Comparison of ENCODE assay signal across 9 cellular contexts in the genomic region with DNA sequence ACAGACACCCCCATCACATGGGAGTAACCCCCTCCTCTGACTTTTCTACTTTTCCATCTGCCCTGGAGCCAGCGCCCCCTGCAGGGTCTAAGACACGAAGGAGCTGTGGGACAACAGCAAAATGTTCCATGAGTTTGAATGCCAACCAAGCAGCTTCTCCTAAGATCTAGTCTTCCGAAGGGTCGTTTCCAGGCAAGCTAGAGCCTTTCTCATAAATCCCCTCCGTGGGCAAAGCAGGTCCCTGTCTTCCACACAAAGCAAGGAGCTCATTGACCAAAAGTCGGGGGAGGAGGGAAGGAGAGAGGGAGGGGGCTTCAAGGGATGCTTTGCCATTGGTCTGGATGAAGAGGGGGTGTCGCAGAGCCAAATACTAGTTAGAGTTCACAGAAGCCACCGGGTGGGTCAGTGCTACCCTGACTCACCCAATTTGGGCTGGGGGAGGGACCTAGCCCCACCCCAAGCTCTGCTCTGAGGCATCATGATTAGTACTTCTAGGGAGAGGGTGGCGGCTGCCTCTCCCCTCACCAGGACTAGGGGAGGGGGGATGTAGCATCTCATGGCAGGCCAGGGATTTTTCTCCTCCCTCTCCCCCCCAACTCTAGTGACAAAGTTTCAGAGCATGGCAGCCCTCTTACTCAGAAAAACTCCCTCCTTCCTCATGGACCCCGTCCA. TPM values are rescaled to one million over a fixed set of nuclear protein-coding genes. Genes with fewer than 3 reads are reported as not detected.
DNase-seq lines count a peak whose midpoint lies in the region; ATAC-seq, FAIRE-seq and TF ChIP-seq lines count a peak whose summit lies in the region.
"Had no signal": no experiment of that assay in that cellular context is flagged by ENCODE, and none has a peak within 500 bp of the region (broad histone marks: within the 10 kb centered on the region; RNA-seq: fewer than 3 reads in every experiment).

No MANE protein-coding gene starts in this region.

- ATAC-seq in HepG2 (no peak), right lobe of liver (no peak), HG03432 (IDR thresholded peaks at IDR 0.05; ENCODE audit: unreplicated experiment) (no peak), HG03108 (IDR thresholded peaks at IDR 0.05; ENCODE audit: unreplicated experiment) (no peak)

- H3K9me2 ChIP-seq in hepatocyte (replicated peaks; ENCODE audit: insufficient read depth), result no peaks in the 10 kb centered on the region

- intact Hi-C loops in HepG2 (cut with micrococcal nuclease; ENCODE audit: unreplicated experiment) (loop anchor here (5.0 kb wide), 1 partner anchor 40 kb away; a partner anchor contains a TSS), right lobe of liver (cut with DNase I) (loop anchor here in 1 of 2 donors (10.0 kb wide), 1 partner anchor 57 kb away; no protein-coding TSS in a partner anchor)

- TF ChIP-seq EP300 in HepG2 (IDR thresholded peaks at IDR 0.05; ENCODE audit: low read depth in 2 of 2, low read length in 2 of 2) (no peak), HepG2 (CRISPR knock-in tag; IDR thresholded peaks at IDR 0.05; ENCODE audit: borderline replicate concordance) (no peak), tibial nerve (IDR thresholded peaks at IDR 0.05) (no peak)

- TF ChIP-seq POLR2A in HepG2 (IDR thresholded peaks at IDR 0.05; ENCODE audit: insufficient read depth in 1 of 2, low read depth in 2 of 2, low read length in 2 of 2), result no peak
- no peak for TF ChIP-seq POLR2A in right lobe of liver (IDR thresholded peaks at IDR 0.05)
- no peak for TF ChIP-seq POLR2A in tibial nerve (IDR thresholded peaks at IDR 0.05)

- H3K9me3 ChIP-seq in HepG2 (ENCODE audit: low read length) (no peaks in the 10 kb centered on the region), right lobe of liver (no peaks in the 10 kb centered on the region), hepatocyte (ENCODE audit: low read depth) (no peaks in the 10 kb centered on the region), tibial nerve (no peaks in the 10 kb centered on the region)

- WGBS in HepG2 (ENCODE audit: low lambda C conversion rate), result 40% methylated on average over 9 of the region's 10 CpGs
- 39% methylated on average over 7 of the region's 10 CpGs for WGBS in right lobe of liver (ENCODE audit: insufficient coverage, low coverage, low lambda C conversion rate, missing lambda C conversion rate)
- WGBS in hepatocyte (ENCODE audit: low lambda C conversion rate, missing lambda C conversion rate), result 27% methylated on average over 10 of the region's 10 CpGs
- 27 to 30% methylated on average over 10 of the region's 10 CpGs for WGBS in tibial nerve, 2 donors

- peaks cover 9 to 43% of the 10 kb centered on the region in 2 experiments; a peak in 4 of 5 replicates for H3K27me3 ChIP-seq in HepG2 (ENCODE audit: control insufficient read depth in 1 of 2, insufficient read depth in 2 of 2, low read length in 2 of 2)
- peaks cover 0 to 4% of the 10 kb centered on the region in 2 donors for H3K27me3 ChIP-seq in right lobe of liver
- H3K27me3 ChIP-seq in hepatocyte, result peaks cover 29% of the 10 kb centered on the region
- peaks cover 0 to 51% of the 10 kb centered on the region in 2 donors for H3K27me3 ChIP-seq in tibial nerve

- no peak overlapping the region for H3K9ac ChIP-seq in HepG2 (ENCODE audit: insufficient read depth, low read depth, low read length)

- H3K4me1 ChIP-seq in HepG2 (ENCODE audit: insufficient read depth, low read length) (peaks cover 40% of the 10 kb centered on the region), right lobe of liver (peaks cover 0 to 16% (median 0%) of the 10 kb centered on the region in 4 donors), hepatocyte (ENCODE audit: insufficient read depth) (peaks cover 38% of the 10 kb centered on the region), tibial nerve (peaks cover 0 to 43% (median 12%) of the 10 kb centered on the region in 4 donors)

- H3K4me3 ChIP-seq in HepG2 (replicated peaks in 1 of 3; ENCODE audit: insufficient read depth in 1 of 3, low read depth in 2 of 3, low read length in 3 of 3) (no peak overlapping the region; a peak in 1 of 6 replicates), right lobe of liver (no peak overlapping the region), hepatocyte (no peak overlapping the region), tibial nerve (peak overlapping the region in 2 of 4 donors; percentile 41 to 61)

- H3K79me2 ChIP-seq in HepG2 (ENCODE audit: insufficient read depth, low read length) (no peaks in the 10 kb centered on the region), hepatocyte (peaks cover 8% of the 10 kb centered on the region)

- H3K4me2 ChIP-seq in HepG2 (ENCODE audit: low read depth, low read length), result peak overlapping the region; percentile 16; the same call in 1 of the 2 replicates
- H3K4me2 ChIP-seq in hepatocyte, result peak overlapping the region; percentile 98

- CTCF ChIA-PET in HepG2 (lab: Yijun Ruan, JAX; ENCODE audit: low intra/inter-chr PET ratio, low total read pairs), result interaction anchor here (0.7 kb wide), 1 partner anchor 11 kb away, joined by 3 read pairs; no protein-coding TSS in a partner anchor

- BruUV-seq in HepG2 (replicated peaks; lab: Mats Ljungman, UMichigan), result no TSS peak

- H2AFZ ChIP-seq in HepG2 (ENCODE audit: low read length) (no peak overlapping the region), hepatocyte (peak overlapping the region; percentile 56)

- H4K20me1 ChIP-seq in HepG2 (ENCODE audit: insufficient read depth, low read length) (no peaks in the 10 kb centered on the region), hepatocyte (ENCODE audit: insufficient read depth, poor library complexity, severe bottlenecking) (no peaks in the 10 kb centered on the region)

- TF ChIP-seq RAD21 in HepG2 (CRISPR knock-in tag; IDR thresholded peaks at IDR 0.05), result no peak

- in situ Hi-C loops in HepG2 (cut with HindIII; ENCODE audit: extremely low pct_ligation_motif_present, low pct_unique_long_range_greater_than_20kb), result no loop called here

- POLR2A ChIA-PET in HepG2 (lab: Yijun Ruan, JAX), result interaction anchor here (0.9 to 1.5 kb wide), 2 partner anchors 46 to 70 kb away, joined by 3 to 8 read pairs; a partner anchor contains a TSS

- no peaks in the 10 kb centered on the region for H3K36me3 ChIP-seq in HepG2 (replicated peaks in 1 of 2; ENCODE audit: control insufficient read depth in 1 of 2, insufficient read depth in 2 of 2, low read length in 2 of 2)
- no peaks in the 10 kb centered on the region for H3K36me3 ChIP-seq in right lobe of liver
- no peaks in the 10 kb centered on the region for H3K36me3 ChIP-seq in hepatocyte (replicated peaks; ENCODE audit: insufficient read depth, low read depth)
- no peaks in the 10 kb centered on the region for H3K36me3 ChIP-seq in tibial nerve

- TF ChIP-seq CTCF in HepG2 (CRISPR knock-in tag; IDR thresholded peaks at IDR 0.05), result peak; percentile 56
- peak in 2 of 4 donors; percentile 17 to 21 for TF ChIP-seq CTCF in right lobe of liver (IDR thresholded peaks at IDR 0.05)
- peak; percentile 67 for TF ChIP-seq CTCF in VCaP (conservative IDR thresholded peaks at IDR 0.05)
- TF ChIP-seq CTCF in hepatocyte (IDR thresholded peaks at IDR 0.05; ENCODE audit: poor library complexity), result peak; percentile 51
- peak in 3 of 5 experiments; percentile 8 to 15 (median 11) for TF ChIP-seq CTCF in tibial nerve (IDR thresholded peaks at IDR 0.05)

- FAIRE-seq in HepG2 (lab: Jason Lieb, UNC), result no peak

- DNase-seq in HepG2 (ENCODE audit: low spot score), result no peak
- no peak for DNase-seq in right lobe of liver
- DNase-seq in hepatocyte (ENCODE audit: low spot score), result peak; percentile 54
- DNase-seq in tibial nerve (ENCODE audit: low spot score in 2 of 2), result no peak
- no peak for DNase-seq in globus pallidus (ENCODE audit: low spot score)

- H3K27ac ChIP-seq in HepG2 (ENCODE audit: extremely low read length, insufficient read depth, low read length), result no peak overlapping the region
- H3K27ac ChIP-seq in right lobe of liver, result no peak overlapping the region
- H3K27ac ChIP-seq in VCaP, result peak overlapping the region; percentile 87; the same call in 1 of the 2 replicates
- H3K27ac ChIP-seq in hepatocyte, result peak overlapping the region; percentile 31
- peak overlapping the region in 3 of 4 donors; percentile 35 to 68 (median 59) for H3K27ac ChIP-seq in tibial nerve
- H3K27ac ChIP-seq: epithelial cell of prostate had no signal

RNA-seq across cellular contexts. Expression of a gene that starts 1.6 kb away (rescaled TPM):
- total RNA-seq in HepG2 (2016; rRNA removed; fragmentation: Illumina TruSeq; extraction: Trizol) (0.46 and 0.80 TPM in 2 replicates), right lobe of liver (1 to 10 TPM in 1 of 6 experiments, under 1 TPM in 1, not detected in 4; 0.06 to 1.6 TPM), hepatocyte (2.2 and 9.3 TPM in 2 replicates), tibial nerve (1 to 10 TPM in 1 of 4 donors, under 1 TPM in 2, not detected in 1; 0.22 to 1.2 (median 0.59) TPM)
- 0.44 and 0.61 TPM in 2 replicates for total RNA-seq in HepG2 (2016; cell fraction: cytosol; rRNA removed; fragmentation: Illumina TruSeq; extraction: Trizol; ENCODE audit: low read depth)
- total RNA-seq in HepG2 (2016; cell fraction: insoluble cytoplasmic fraction; rRNA removed; fragmentation: Illumina TruSeq; extraction: Trizol), result 0.37 and 0.48 TPM in 2 replicates
- total RNA-seq in HepG2 (2016; cell fraction: membrane; rRNA removed; fragmentation: Illumina TruSeq; extraction: Trizol), result 1.1 TPM in 2 replicates
- total RNA-seq in HepG2 (2016; cell fraction: nucleus; rRNA removed; fragmentation: Illumina TruSeq; extraction: Trizol), result 0.56 and 0.75 TPM in 2 replicates
- polyA plus RNA-seq in HepG2 (2011; rRNA removed) (0.08 and 0.09 TPM in 2 replicates), hepatocyte (4.4 and 5.6 TPM in 2 replicates)
- 0.09 TPM in 1 of 2 replicates, not detected in the other for polyA plus RNA-seq in HepG2 (2011; cell fraction: cytosol; rRNA removed)
- polyA plus RNA-seq in HepG2 (2011; cell fraction: nucleus; rRNA removed), result 0.27 and 0.28 TPM in 2 replicates
- 0.05 TPM in 1 of 2 replicates, not detected in the other for polyA plus RNA-seq in HepG2 (2012)
- polyA plus RNA-seq in HepG2 (2016; cell fraction: cytosol; fragmentation: Illumina TruSeq; extraction: Trizol; ENCODE audit: low read depth), result 0.61 and 0.75 TPM in 2 replicates
- polyA plus RNA-seq in HepG2 (2016; cell fraction: insoluble cytoplasmic fraction; fragmentation: Illumina TruSeq; extraction: Trizol; ENCODE audit: low read depth), result 0.61 and 1.6 TPM in 2 replicates
- polyA plus RNA-seq in HepG2 (2016; cell fraction: membrane; fragmentation: Illumina TruSeq; extraction: Trizol; ENCODE audit: low read depth), result 0.93 and 1.2 TPM in 2 replicates
- 1.5 and 3.3 TPM in 2 replicates for polyA plus RNA-seq in HepG2 (2016; cell fraction: nucleus; fragmentation: Illumina TruSeq; extraction: Trizol; ENCODE audit: insufficient read depth, low read depth)
- 0.18 TPM in 1 of 2 replicates, not detected in the other for polyA minus RNA-seq in HepG2 (2011; rRNA and poly(A)+ RNA removed; ENCODE audit: low replicate concordance)
- not detected in 2 replicates for polyA minus RNA-seq in HepG2 (2011; cell fraction: cytosol; rRNA and poly(A)+ RNA removed)
- polyA minus RNA-seq in HepG2 (2011; cell fraction: nucleus; rRNA and poly(A)+ RNA removed), result not detected in 2 replicates

RNA-seq across cellular contexts. Expression of a gene that starts 39.8 kb away (rescaled TPM):
- 0.87 and 1.4 TPM in 2 replicates for total RNA-seq in HepG2 (2016; rRNA removed; fragmentation: Illumina TruSeq; extraction: Trizol)
- 1.4 and 1.6 TPM in 2 replicates for total RNA-seq in HepG2 (2016; cell fraction: cytosol; rRNA removed; fragmentation: Illumina TruSeq; extraction: Trizol; ENCODE audit: low read depth)
- total RNA-seq in HepG2 (2016; cell fraction: insoluble cytoplasmic fraction; rRNA removed; fragmentation: Illumina TruSeq; extraction: Trizol), result 1.4 and 2.0 TPM in 2 replicates
- 1.3 and 1.4 TPM in 2 replicates for total RNA-seq in HepG2 (2016; cell fraction: membrane; rRNA removed; fragmentation: Illumina TruSeq; extraction: Trizol)
- total RNA-seq in HepG2 (2016; cell fraction: nucleus; rRNA removed; fragmentation: Illumina TruSeq; extraction: Trizol), result 1.1 TPM in 1 of 2 replicates, not detected in the other
- polyA plus RNA-seq in HepG2 (2011; rRNA removed), result 0.33 and 0.59 TPM in 2 replicates
- polyA plus RNA-seq in HepG2 (2011; cell fraction: cytosol; rRNA removed), result 0.42 and 0.54 TPM in 2 replicates
- not detected in 2 replicates for polyA plus RNA-seq in HepG2 (2011; cell fraction: nucleus; rRNA removed)
- 0.41 and 0.44 TPM in 2 replicates for polyA plus RNA-seq in HepG2 (2012)
- polyA plus RNA-seq in HepG2 (2016; cell fraction: cytosol; fragmentation: Illumina TruSeq; extraction: Trizol; ENCODE audit: low read depth), result 1.4 and 1.7 TPM in 2 replicates
- 1.0 and 1.1 TPM in 2 replicates for polyA plus RNA-seq in HepG2 (2016; cell fraction: insoluble cytoplasmic fraction; fragmentation: Illumina TruSeq; extraction: Trizol; ENCODE audit: low read depth)
- 1.1 and 1.2 TPM in 2 replicates for polyA plus RNA-seq in HepG2 (2016; cell fraction: membrane; fragmentation: Illumina TruSeq; extraction: Trizol; ENCODE audit: low read depth)
- 1.7 TPM in 1 of 2 replicates, not detected in the other for polyA plus RNA-seq in HepG2 (2016; cell fraction: nucleus; fragmentation: Illumina TruSeq; extraction: Trizol; ENCODE audit: insufficient read depth, low read depth)
- not detected in 2 replicates for polyA minus RNA-seq in HepG2 (2011; rRNA and poly(A)+ RNA removed; ENCODE audit: low replicate concordance)
- not detected in 2 replicates for polyA minus RNA-seq in HepG2 (2011; cell fraction: cytosol; rRNA and poly(A)+ RNA removed)
- polyA minus RNA-seq in HepG2 (2011; cell fraction: nucleus; rRNA and poly(A)+ RNA removed), result not detected in 2 replicates
- not detected for total RNA-seq in right lobe of liver
- total RNA-seq in hepatocyte, result 8.5 and 24.9 TPM in 2 replicates
- 14.7 and 18.8 TPM in 2 replicates for polyA plus RNA-seq in hepatocyte
- total RNA-seq in tibial nerve, result 10 to 100 TPM in 1 of 4 donors, not detected in 3; 11.4 TPM

Comparison
In these comparisons a context has a peak if more than half of its experiments do, and no peak if none do; other contexts are left out.
1. H3K27ac ChIP-seq: peak in VCaP (single experiment), hepatocyte (single experiment) and tibial nerve (3 of 4); none in HepG2 (single experiment) and right lobe of liver (0 of 3).